Comparison of ENCODE assay signal across 2 cellular contexts in the genomic region with DNA sequence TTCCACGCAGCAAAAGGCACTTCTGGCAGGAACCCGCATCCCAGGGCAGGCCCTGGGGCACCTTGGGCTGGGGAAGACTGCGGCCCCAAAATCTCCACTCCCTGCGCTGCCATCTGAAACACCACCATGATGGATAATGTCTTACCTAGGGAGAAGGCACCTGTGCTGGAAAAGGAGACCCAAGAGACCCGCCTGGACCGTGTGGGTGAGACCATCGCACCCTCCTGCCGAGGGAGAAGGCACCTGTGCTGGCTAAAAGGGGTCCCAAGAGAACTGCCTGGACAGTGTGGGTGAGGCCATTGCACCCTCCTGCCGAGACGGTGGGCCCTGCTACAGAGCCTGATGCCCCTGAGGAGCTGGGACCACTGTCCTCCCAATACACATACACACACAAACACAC.
TF ChIP-seq lines count a peak whose summit lies in the region.

No MANE protein-coding gene starts in this region.

TF ChIP-seq in HCT116, 20 proteins besides CTCF, POLR2A, EP300 and RAD21:
- TF ChIP-seq ZBTB33 (IDR thresholded peaks at IDR 0.05; ENCODE audit: extremely low read depth, insufficient replicate concordance, low read length) (no peak), CBX3 (IDR thresholded peaks at IDR 0.05; ENCODE audit: low read depth) (no peak), EZH2phosphoT487 (IDR thresholded peaks at IDR 0.05; ENCODE audit: borderline replicate concordance) (no peak), SRF (IDR thresholded peaks at IDR 0.05; ENCODE audit: low read depth) (no peak), ZFX (IDR thresholded peaks at IDR 0.05) (no peak), SP1 (IDR thresholded peaks at IDR 0.05; ENCODE audit: low read depth) (no peak), POLR2AphosphoS5 (IDR thresholded peaks at IDR 0.05; ENCODE audit: low read depth, low read length) (no peak), EZH2 (IDR thresholded peaks at IDR 0.05) (no peak), TCF7L2 (IDR thresholded peaks at IDR 0.05; ENCODE audit: borderline replicate concordance, extremely low read depth, insufficient read depth, insufficient read length) (no peak), ELF1 (IDR thresholded peaks at IDR 0.05; ENCODE audit: borderline replicate concordance, low read depth) (no peak), FOSL1 (IDR thresholded peaks at IDR 0.05; ENCODE audit: low read depth) (no peak), YY1 (IDR thresholded peaks at IDR 0.05; ENCODE audit: extremely low read depth, insufficient replicate concordance, low read depth, low read length) (no peak), CEBPB (IDR thresholded peaks at IDR 0.05; ENCODE audit: low read depth) (no peak), ZNF274 (IDR thresholded peaks at IDR 0.05; ENCODE audit: low read depth, low read length) (no peak)
- TF ChIP-seq, protein P1, sequence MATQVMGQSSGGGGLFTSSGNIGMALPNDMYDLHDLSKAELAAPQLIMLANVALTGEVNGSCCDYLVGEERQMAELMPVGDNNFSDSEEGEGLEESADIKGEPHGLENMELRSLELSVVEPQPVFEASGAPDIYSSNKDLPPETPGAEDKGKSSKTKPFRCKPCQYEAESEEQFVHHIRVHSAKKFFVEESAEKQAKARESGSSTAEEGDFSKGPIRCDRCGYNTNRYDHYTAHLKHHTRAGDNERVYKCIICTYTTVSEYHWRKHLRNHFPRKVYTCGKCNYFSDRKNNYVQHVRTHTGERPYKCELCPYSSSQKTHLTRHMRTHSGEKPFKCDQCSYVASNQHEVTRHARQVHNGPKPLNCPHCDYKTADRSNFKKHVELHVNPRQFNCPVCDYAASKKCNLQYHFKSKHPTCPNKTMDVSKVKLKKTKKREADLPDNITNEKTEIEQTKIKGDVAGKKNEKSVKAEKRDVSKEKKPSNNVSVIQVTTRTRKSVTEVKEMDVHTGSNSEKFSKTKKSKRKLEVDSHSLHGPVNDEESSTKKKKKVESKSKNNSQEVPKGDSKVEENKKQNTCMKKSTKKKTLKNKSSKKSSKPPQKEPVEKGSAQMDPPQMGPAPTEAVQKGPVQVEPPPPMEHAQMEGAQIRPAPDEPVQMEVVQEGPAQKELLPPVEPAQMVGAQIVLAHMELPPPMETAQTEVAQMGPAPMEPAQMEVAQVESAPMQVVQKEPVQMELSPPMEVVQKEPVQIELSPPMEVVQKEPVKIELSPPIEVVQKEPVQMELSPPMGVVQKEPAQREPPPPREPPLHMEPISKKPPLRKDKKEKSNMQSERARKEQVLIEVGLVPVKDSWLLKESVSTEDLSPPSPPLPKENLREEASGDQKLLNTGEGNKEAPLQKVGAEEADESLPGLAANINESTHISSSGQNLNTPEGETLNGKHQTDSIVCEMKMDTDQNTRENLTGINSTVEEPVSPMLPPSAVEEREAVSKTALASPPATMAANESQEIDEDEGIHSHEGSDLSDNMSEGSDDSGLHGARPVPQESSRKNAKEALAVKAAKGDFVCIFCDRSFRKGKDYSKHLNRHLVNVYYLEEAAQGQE (IDR thresholded peaks at IDR 0.05; ENCODE audit: low read depth): no peak

TF ChIP-seq in SK-N-SH treated with all-trans-retinoic acid at 6 μM for 48 hours, 23 proteins besides CTCF, POLR2A, EP300 and RAD21:
- TF ChIP-seq BACH2 (CRISPR knock-in tag; IDR thresholded peaks at IDR 0.05; ENCODE audit: borderline replicate concordance) (no peak), TOX (CRISPR knock-in tag; IDR thresholded peaks at IDR 0.05; ENCODE audit: borderline replicate concordance) (no peak), TCF4 (CRISPR knock-in tag; IDR thresholded peaks at IDR 0.05; ENCODE audit: borderline replicate concordance) (no peak), OSR1 (CRISPR knock-in tag; IDR thresholded peaks at IDR 0.05) (no peak), ZNF70 (CRISPR knock-in tag; IDR thresholded peaks at IDR 0.05) (no peak), ZNF8 (CRISPR knock-in tag; IDR thresholded peaks at IDR 0.05) (no peak), GLIS3 (CRISPR knock-in tag; IDR thresholded peaks at IDR 0.05) (no peak), ESRRG (CRISPR knock-in tag; IDR thresholded peaks at IDR 0.05) (no peak), TSHZ2 (CRISPR knock-in tag; IDR thresholded peaks at IDR 0.05) (no peak), ZFP30 (CRISPR knock-in tag; IDR thresholded peaks at IDR 0.05) (no peak)
